1 cellular context compared by ENCODE assay signal in the genomic region with DNA sequence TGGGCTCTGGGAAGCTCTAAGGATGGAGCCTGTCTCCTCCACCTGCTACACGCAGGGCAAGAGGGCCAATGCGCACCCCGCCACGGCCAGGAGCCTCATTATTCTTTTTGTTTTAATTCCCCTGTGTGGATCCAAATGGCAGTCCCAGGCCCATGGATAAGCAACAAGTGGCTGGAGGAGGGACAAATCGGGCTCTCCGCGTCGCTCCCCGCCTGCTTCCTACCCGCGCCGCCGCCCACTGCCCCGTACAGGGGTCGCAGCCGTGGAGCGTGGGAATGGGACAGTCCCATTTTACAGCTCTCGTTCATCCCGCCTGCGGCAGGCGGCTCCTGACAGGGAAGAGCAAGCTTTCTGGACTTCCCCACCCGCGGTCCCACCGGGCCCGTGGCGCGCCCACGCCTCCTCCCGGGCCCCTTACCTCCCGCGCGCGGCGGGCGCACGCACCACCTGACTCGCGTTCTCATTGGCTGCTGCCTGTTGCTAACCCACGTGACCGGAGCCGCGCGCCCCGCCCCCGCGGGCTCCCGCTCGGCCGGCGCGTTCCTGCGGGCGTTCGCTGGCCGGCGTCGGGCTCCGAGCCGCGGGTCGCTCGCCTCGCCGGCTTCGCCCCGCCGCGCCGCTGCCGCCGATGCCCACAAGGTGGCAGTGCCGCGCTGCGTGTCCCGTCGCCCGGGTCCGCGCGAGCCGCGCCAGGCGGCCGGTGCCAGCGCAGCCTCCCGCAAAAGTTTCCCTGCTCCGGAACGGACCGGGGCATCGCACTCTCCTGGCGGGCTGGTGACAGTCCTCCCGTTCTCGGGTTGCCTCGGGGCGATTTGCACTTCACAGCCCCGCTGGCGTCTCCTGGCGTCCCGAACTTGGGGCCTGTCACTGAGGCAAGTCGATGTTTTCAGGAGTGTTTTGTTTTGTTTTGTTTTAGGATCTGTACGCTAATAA.
TF ChIP-seq lines count a peak whose summit lies in the region.

No MANE protein-coding gene starts in this region.

TF ChIP-seq in GM12878, 131 proteins besides CTCF, POLR2A, EP300 and RAD21 (continued from another document):
- TF ChIP-seq, protein P1, sequence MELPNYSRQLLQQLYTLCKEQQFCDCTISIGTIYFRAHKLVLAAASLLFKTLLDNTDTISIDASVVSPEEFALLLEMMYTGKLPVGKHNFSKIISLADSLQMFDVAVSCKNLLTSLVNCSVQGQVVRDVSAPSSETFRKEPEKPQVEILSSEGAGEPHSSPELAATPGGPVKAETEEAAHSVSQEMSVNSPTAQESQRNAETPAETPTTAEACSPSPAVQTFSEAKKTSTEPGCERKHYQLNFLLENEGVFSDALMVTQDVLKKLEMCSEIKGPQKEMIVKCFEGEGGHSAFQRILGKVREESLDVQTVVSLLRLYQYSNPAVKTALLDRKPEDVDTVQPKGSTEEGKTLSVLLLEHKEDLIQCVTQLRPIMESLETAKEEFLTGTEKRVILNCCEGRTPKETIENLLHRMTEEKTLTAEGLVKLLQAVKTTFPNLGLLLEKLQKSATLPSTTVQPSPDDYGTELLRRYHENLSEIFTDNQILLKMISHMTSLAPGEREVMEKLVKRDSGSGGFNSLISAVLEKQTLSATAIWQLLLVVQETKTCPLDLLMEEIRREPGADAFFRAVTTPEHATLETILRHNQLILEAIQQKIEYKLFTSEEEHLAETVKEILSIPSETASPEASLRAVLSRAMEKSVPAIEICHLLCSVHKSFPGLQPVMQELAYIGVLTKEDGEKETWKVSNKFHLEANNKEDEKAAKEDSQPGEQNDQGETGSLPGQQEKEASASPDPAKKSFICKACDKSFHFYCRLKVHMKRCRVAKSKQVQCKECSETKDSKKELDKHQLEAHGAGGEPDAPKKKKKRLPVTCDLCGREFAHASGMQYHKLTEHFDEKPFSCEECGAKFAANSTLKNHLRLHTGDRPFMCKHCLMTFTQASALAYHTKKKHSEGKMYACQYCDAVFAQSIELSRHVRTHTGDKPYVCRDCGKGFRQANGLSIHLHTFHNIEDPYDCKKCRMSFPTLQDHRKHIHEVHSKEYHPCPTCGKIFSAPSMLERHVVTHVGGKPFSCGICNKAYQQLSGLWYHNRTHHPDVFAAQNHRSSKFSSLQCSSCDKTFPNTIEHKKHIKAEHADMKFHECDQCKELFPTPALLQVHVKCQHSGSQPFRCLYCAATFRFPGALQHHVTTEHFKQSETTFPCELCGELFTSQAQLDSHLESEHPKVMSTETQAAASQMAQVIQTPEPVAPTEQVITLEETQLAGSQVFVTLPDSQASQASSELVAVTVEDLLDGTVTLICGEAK (IDR thresholded peaks at IDR 0.05; ENCODE audit: borderline replicate concordance) = no peak
- TF ChIP-seq POU2F2 (IDR thresholded peaks at IDR 0.05; ENCODE audit: borderline replicate concordance, low read depth, low read length) (peak; percentile 15; the same call in 1 of the 3 replicates), RB1 (IDR thresholded peaks at IDR 0.05; ENCODE audit: borderline replicate concordance) (peak; percentile 87), ZNF217 (IDR thresholded peaks at IDR 0.05) (peak; percentile 57), IKZF2 (IDR thresholded peaks at IDR 0.05) (no peak), IKZF1 (conservative IDR thresholded peaks at IDR 0.05) (peak; percentile 87), RUNX3 (IDR thresholded peaks at IDR 0.05; ENCODE audit: low read length) (peak; percentile 12; the same call in 1 of the 2 replicates), TAF1 (IDR thresholded peaks at IDR 0.05; ENCODE audit: borderline replicate concordance, low read depth, low read length) (peak; percentile 14; the same call in 1 of the 2 replicates)
- TF ChIP-seq, protein P2, sequence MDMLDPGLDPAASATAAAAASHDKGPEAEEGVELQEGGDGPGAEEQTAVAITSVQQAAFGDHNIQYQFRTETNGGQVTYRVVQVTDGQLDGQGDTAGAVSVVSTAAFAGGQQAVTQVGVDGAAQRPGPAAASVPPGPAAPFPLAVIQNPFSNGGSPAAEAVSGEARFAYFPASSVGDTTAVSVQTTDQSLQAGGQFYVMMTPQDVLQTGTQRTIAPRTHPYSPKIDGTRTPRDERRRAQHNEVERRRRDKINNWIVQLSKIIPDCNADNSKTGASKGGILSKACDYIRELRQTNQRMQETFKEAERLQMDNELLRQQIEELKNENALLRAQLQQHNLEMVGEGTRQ (IDR thresholded peaks at IDR 0.05; ENCODE audit: borderline replicate concordance, low read depth, low read length) = peak; percentile 77
- TF ChIP-seq, protein P3, sequence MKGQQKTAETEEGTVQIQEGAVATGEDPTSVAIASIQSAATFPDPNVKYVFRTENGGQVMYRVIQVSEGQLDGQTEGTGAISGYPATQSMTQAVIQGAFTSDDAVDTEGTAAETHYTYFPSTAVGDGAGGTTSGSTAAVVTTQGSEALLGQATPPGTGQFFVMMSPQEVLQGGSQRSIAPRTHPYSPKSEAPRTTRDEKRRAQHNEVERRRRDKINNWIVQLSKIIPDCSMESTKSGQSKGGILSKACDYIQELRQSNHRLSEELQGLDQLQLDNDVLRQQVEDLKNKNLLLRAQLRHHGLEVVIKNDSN (IDR thresholded peaks at IDR 0.05; ENCODE audit: borderline replicate concordance, extremely low read length, insufficient read depth, low read depth, low read length) = peak; percentile 90
TF ChIP-seq in GM12878: peak in this region for 41.
